Comparison of ENCODE assay signal across 10 cellular contexts in genomic region chr12:106074706-106075392, GRCh38.
DNase-seq lines count a peak whose midpoint lies in the region; ATAC-seq lines count a peak whose summit lies in the region.
"Had no signal": no experiment of that assay in that cellular context is flagged by ENCODE, and none has a peak within 500 bp of the region (broad histone marks: within the 10 kb centered on the region; RNA-seq: fewer than 3 reads in every experiment).

No MANE protein-coding gene starts in this region.

- H3K4me1 ChIP-seq in SJCRH30: peaks cover 30% of the 10 kb centered on the region

- H3K36me3 ChIP-seq in SJCRH30: peaks cover 5% of the 10 kb centered on the region; the same call in 1 of the 2 replicates

- H3K27ac ChIP-seq in SJCRH30: peak overlapping the region; percentile 72

- H3K9me3 ChIP-seq in SJCRH30 (replicated peaks): no peaks in the 10 kb centered on the region

- ATAC-seq in GM19035 (IDR thresholded peaks at IDR 0.05; ENCODE audit: unreplicated experiment) (no peak), HG03095 (IDR thresholded peaks at IDR 0.05; ENCODE audit: unreplicated experiment) (no peak)

- DNase-seq in A172 (ENCODE audit: low spot score) (peak; percentile 75), SJCRH30 (peak; percentile 72 to 73), fibroblast of peridontal ligament (ENCODE audit: extremely low read depth) (peak; percentile 67), myocyte (ENCODE audit: low read depth) (peak; percentile 83), superior temporal gyrus (ENCODE audit: extremely low spot score) (no peak), NCI-H446 treated with DMSO at 0.1 percent for 48 hours (lab: John Stamatoyannopoulos, UW) (no peak)
- DNase-seq: activated effector memory CD4-positive, alpha-beta T cell treated with Interleukin-2 at 50 U/mL for 16 hours; NCI-H2029 treated with DMSO at 0.1 percent for 48 hours had no signal

- no peaks in the 10 kb centered on the region for H3K27me3 ChIP-seq in SJCRH30

- H3K4me3 ChIP-seq in SJCRH30: peak overlapping the region; percentile 5

Comparison
In these comparisons a context has a peak if more than half of its experiments do, and no peak if none do; other contexts are left out.
1. DNase-seq: peak in A172 (single experiment), SJCRH30 (2 of 2), fibroblast of peridontal ligament (single experiment) and myocyte (single experiment); none in superior temporal gyrus (single experiment) and NCI-H446 treated with DMSO at 0.1 percent for 48 hours (single experiment).